20 cellular contexts compared by ENCODE assay signal in genomic region chr2:28271914-28272240, GRCh38.
DNase-seq lines count a peak whose midpoint lies in the region; ATAC-seq and TF ChIP-seq lines count a peak whose summit lies in the region.
"Had no signal": no experiment of that assay in that cellular context is flagged by ENCODE, and none has a peak within 500 bp of the region (broad histone marks: within the 10 kb centered on the region; RNA-seq: fewer than 3 reads in every experiment).

No MANE protein-coding gene starts in this region.

- peak overlapping the region; percentile 22 to 72 (median 47) for H3K27ac Mint-ChIP-seq in immature natural killer cell
- H3K27ac Mint-ChIP-seq: activated naive CD4-positive, alpha-beta T cell treated with anti-CD3 and anti-CD28 coated beads for 36 hours; progenitor cell of endocrine pancreas had no signal

- H3K27me3 Mint-ChIP-seq in immature natural killer cell (ENCODE audit: low read depth in 3 of 3), result peaks cover 3 to 8% (median 8%) of the 10 kb centered on the region in 3 donors
- H3K27me3 Mint-ChIP-seq: naive B cell had no signal

- no peak overlapping the region for H3K4me3 ChIP-seq in AG10803 (ENCODE audit: low read length)
- H3K4me3 ChIP-seq: BLaER1 treated with 17β-estradiol and CSF1 and Interleukin-3, amounts not matched to agents 10 nM and 100 nM; Peyer's patch; tibial nerve had no signal

- peaks cover 4 to 10% (median 6%) of the 10 kb centered on the region in 3 donors for H3K36me3 Mint-ChIP-seq in immature natural killer cell

- in situ Hi-C loops in KBM-7 (cut with MboI; ENCODE audit: low pct_unique_long_range_greater_than_20kb, low sequenced_read_pairs), result no loop called here

- no peak for ATAC-seq in GM19455 (IDR thresholded peaks at IDR 0.05; ENCODE audit: unreplicated experiment)

- DNase-seq in AG10803 (ENCODE audit: low read depth), result peak; percentile 43
- DNase-seq in EH (ENCODE audit: low read depth), result peak; percentile 68
- DNase-seq in immature natural killer cell, result no peak
- DNase-seq in activated effector memory CD4-positive, alpha-beta T cell treated with anti-CD3 and anti-CD28 coated beads, Interleukin-2, amount 50 U/mL, for 16 hours, result no peak
- DNase-seq in KBM-7, result no peak
- no peak for DNase-seq in NCI-H345 treated with DMSO at 0.1 percent for 48 hours (lab: John Stamatoyannopoulos, UW; ENCODE audit: unreplicated experiment)
- DNase-seq: activated naive CD4-positive, alpha-beta T cell treated with anti-CD3 and anti-CD28 coated beads for 36 hours; brain microvascular endothelial cell; dermis blood vessel endothelial cell; DMS153; naive B cell; NCI-H1092; NCI-H2107; NCI-H774; Peyer's patch had no signal

- H3K27ac ChIP-seq in VCaP, result peak overlapping the region; percentile 85
- H3K27ac ChIP-seq: BLaER1 treated with 17β-estradiol and CSF1 and Interleukin-3, amounts not matched to agents 10 nM and 100 nM; brain microvascular endothelial cell had no signal

- H3K9me3 Mint-ChIP-seq in immature natural killer cell, result no peaks in the 10 kb centered on the region
- H3K9me3 Mint-ChIP-seq: activated naive CD4-positive, alpha-beta T cell treated with anti-CD3 and anti-CD28 coated beads for 36 hours; naive B cell had no signal

- peaks cover 52 to 71% of the 10 kb centered on the region in 2 donors for H3K4me1 Mint-ChIP-seq in immature natural killer cell

- no peak for TF ChIP-seq CTCF in AG10803 (conservative IDR thresholded peaks at IDR 0.05; ENCODE audit: low read length)
- TF ChIP-seq CTCF in VCaP (conservative IDR thresholded peaks at IDR 0.05), result no peak

- peak overlapping the region in 3 of 5 donors; percentile 2 to 60 (median 20) for H3K4me3 Mint-ChIP-seq in immature natural killer cell
- H3K4me3 Mint-ChIP-seq: activated naive CD4-positive, alpha-beta T cell treated with anti-CD3 and anti-CD28 coated beads for 36 hours; naive B cell had no signal

Comparison
In these comparisons a context has a peak if more than half of its experiments do, and no peak if none do; other contexts are left out.
1. DNase-seq: peak in AG10803 (single experiment) and EH (single experiment); none in immature natural killer cell (0 of 3), activated effector memory CD4-positive, alpha-beta T cell treated with anti-CD3 and anti-CD28 coated beads, Interleukin-2, amount 50 U/mL, for 16 hours (single experiment), KBM-7 (single experiment) and NCI-H345 treated with DMSO at 0.1 percent for 48 hours (single experiment).